In genomic region chr3:141460097-141460704, GRCh38 we compare ENCODE assay signal across 8 cellular contexts. TPM values are rescaled to one million over a fixed set of nuclear protein-coding genes. Genes with fewer than 3 reads are reported as not detected.
DNase-seq lines count a peak whose midpoint lies in the region; ATAC-seq, FAIRE-seq and TF ChIP-seq lines count a peak whose summit lies in the region.

No MANE protein-coding gene starts in this region.

- no peaks in the 10 kb centered on the region for H3K27me3 ChIP-seq in heart left ventricle

- FAIRE-seq in GM12892 (lab: Jason Lieb, UNC): peak; percentile 89

- intact Hi-C loops in heart left ventricle (cut with DNase I): loop anchor here in 9 of 10 donors (1.0 to 10.0 kb wide), 6 partner anchors 100 to 455 kb away; no protein-coding TSS in a partner anchor

- TF ChIP-seq POLR2A in GM12892 (IDR thresholded peaks at IDR 0.05; ENCODE audit: low read depth, low read length) (no peak), heart left ventricle (IDR thresholded peaks at IDR 0.05) (no peak)

- H3K27ac ChIP-seq in heart left ventricle: no peak overlapping the region

- DNase-seq in GM12892 (ENCODE audit: insufficient read length): peak; percentile 49
- peak; percentile 65 for DNase-seq in NCI-H1436 treated with DMSO at 0.1 percent for 48 hours (lab: John Stamatoyannopoulos, UW)
- DNase-seq in SW 1271 (lab: John Stamatoyannopoulos, UW): peak; percentile 24 to 76
- DNase-seq in activated naive CD8-positive, alpha-beta T cell treated with anti-CD3 and anti-CD28 coated beads for 36 hours: peak; percentile 86
- DNase-seq in heart left ventricle: peak; percentile 85 to 91 (median 89)
- DNase-seq in putamen (ENCODE audit: low spot score): peak; percentile 89
- no peak for DNase-seq in cortex of kidney (lab: John Stamatoyannopoulos, UW)

- H3K27ac Mint-ChIP-seq in activated naive CD8-positive, alpha-beta T cell treated with anti-CD3 and anti-CD28 coated beads for 36 hours: no peak overlapping the region

- H3K27me3 Mint-ChIP-seq in activated naive CD8-positive, alpha-beta T cell treated with anti-CD3 and anti-CD28 coated beads for 36 hours: no peaks in the 10 kb centered on the region

- H3K4me1 ChIP-seq in heart left ventricle: peaks cover 0 to 12% (median under 1%) of the 10 kb centered on the region in 12 donors

- H3K9me3 ChIP-seq in heart left ventricle: peaks cover 0 to 18% (median 0%) of the 10 kb centered on the region in 12 donors

- no peak overlapping the region for H3K4me3 Mint-ChIP-seq in activated naive CD8-positive, alpha-beta T cell treated with anti-CD3 and anti-CD28 coated beads for 36 hours

- H3K4me1 Mint-ChIP-seq in activated naive CD8-positive, alpha-beta T cell treated with anti-CD3 and anti-CD28 coated beads for 36 hours: peaks cover 13% of the 10 kb centered on the region

- H3K36me3 ChIP-seq in heart left ventricle: no peaks in the 10 kb centered on the region

- ATAC-seq in HG02798 (IDR thresholded peaks at IDR 0.05; ENCODE audit: poor library complexity, unreplicated experiment) (peak; percentile 92), heart left ventricle (peak; percentile 89 to 98 (median 97))

- peaks cover 10% of the 10 kb centered on the region for H3K9me3 Mint-ChIP-seq in activated naive CD8-positive, alpha-beta T cell treated with anti-CD3 and anti-CD28 coated beads for 36 hours

- whole genome bisulfite sequencing in heart left ventricle, 4 donors: 26 to 33% (median 27%) methylated on average over 10 of the region's 10 CpGs

- H3K4me3 ChIP-seq in heart left ventricle: no peak overlapping the region

- peaks cover 4% of the 10 kb centered on the region for H3K36me3 Mint-ChIP-seq in activated naive CD8-positive, alpha-beta T cell treated with anti-CD3 and anti-CD28 coated beads for 36 hours

- TF ChIP-seq CTCF in heart left ventricle (IDR thresholded peaks at IDR 0.05): peak; percentile 77 to 92 (median 87)

RNA-seq across cellular contexts. Expression of gene RASA2, which starts 26.6 kb away (rescaled TPM):
- 5.2 TPM for polyA plus RNA-seq in GM12892 (2012; ENCODE audit: missing spikeins)
- total RNA-seq in activated naive CD8-positive, alpha-beta T cell treated with anti-CD3 and anti-CD28 coated beads for 36 hours: 10 to 100 TPM; 36.1 to 40.2 TPM
- 10 to 100 TPM in 1 of 9 donors, 1 to 10 TPM in 8; 2.2 to 12.3 (median 4.2) TPM for total RNA-seq in heart left ventricle
- polyA plus RNA-seq in heart left ventricle: 1 to 10 TPM; 2.0 to 2.2 TPM
